In the genomic region with DNA sequence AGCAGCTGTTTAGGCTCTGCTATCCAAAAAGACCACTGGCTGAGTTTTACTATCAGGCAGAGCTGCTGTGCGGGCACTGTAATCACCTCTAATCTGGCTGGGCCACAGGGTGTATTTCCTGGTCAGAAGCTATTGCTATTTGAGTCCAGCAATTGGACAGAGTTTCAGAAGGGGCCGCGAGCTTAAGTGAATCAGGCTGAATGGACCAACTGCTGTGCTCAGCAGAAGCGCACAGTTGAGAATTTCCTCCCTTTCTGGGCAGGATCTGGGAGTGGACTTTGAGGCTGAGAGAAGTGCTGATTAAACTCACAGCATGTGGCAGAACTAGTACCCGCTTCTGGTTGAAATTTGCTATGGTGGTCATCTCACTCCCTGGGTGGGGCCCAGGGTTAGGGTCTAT, we compare ENCODE assay signal across 19 cellular contexts.
DNase-seq lines count a peak whose midpoint lies in the region; ATAC-seq and TF ChIP-seq lines count a peak whose summit lies in the region.
"Had no signal": no experiment of that assay in that cellular context is flagged by ENCODE, and none has a peak within 500 bp of the region (broad histone marks: within the 10 kb centered on the region; RNA-seq: fewer than 3 reads in every experiment).

No MANE protein-coding gene starts in this region.

- no peaks in the 10 kb centered on the region for H3K36me3 ChIP-seq in neural progenitor cell

- H3K14ac ChIP-seq in H9 (ENCODE audit: insufficient read depth, low read length), result no peak overlapping the region

- no peak overlapping the region for H3K27ac Mint-ChIP-seq in H9
- H3K27ac Mint-ChIP-seq in neural progenitor cell, result no peak overlapping the region
- H3K27ac Mint-ChIP-seq: CD14-positive monocyte; CD8-positive, alpha-beta T cell had no signal

- no peak for ATAC-seq in HG03139 (IDR thresholded peaks at IDR 0.05; ENCODE audit: unreplicated experiment)
- ATAC-seq: A549; CD8-positive, alpha-beta T cell had no signal

- no peak overlapping the region for H3K4me3 ChIP-seq in neural progenitor cell
- H3K4me3 ChIP-seq: A549 had no signal

- H3K9me3 ChIP-seq in H9 (ENCODE audit: control insufficient read depth, low read depth, low read length) (no peaks in the 10 kb centered on the region), neural progenitor cell (ENCODE audit: low read depth) (no peaks in the 10 kb centered on the region)
- H3K9me3 ChIP-seq: A549 had no signal

- H2BK5ac ChIP-seq in H9 (ENCODE audit: insufficient read length, low read length), result no peak overlapping the region

- no peak overlapping the region for H2AFZ ChIP-seq in H9 (ENCODE audit: low read length)
- H2AFZ ChIP-seq in neural progenitor cell (replicated peaks), result no peak overlapping the region

- H3K9me3 Mint-ChIP-seq in H9 (peaks cover 3 to 9% of the 10 kb centered on the region in 2 experiments), neural progenitor cell (peaks cover 48% of the 10 kb centered on the region)

- no peaks in the 10 kb centered on the region for H3K23me2 ChIP-seq in H9 (ENCODE audit: insufficient read length, low read depth, low read length, poor library complexity, severe bottlenecking)

- H2BK20ac ChIP-seq in H9 (ENCODE audit: low read depth, low read length, poor library complexity, severe bottlenecking), result no peak overlapping the region

- no peaks in the 10 kb centered on the region for H3K79me1 ChIP-seq in H9 (ENCODE audit: insufficient read depth, low read depth, low read length, poor library complexity, severe bottlenecking)

- no peak for DNase-seq in H9
- peak; percentile 60 for DNase-seq in ecto neural progenitor cell (ENCODE audit: low spot score)
- DNase-seq in neural progenitor cell (ENCODE audit: low spot score), result peak; percentile 75
- DNase-seq in NCI-H146 treated with DMSO at 0.1 percent for 48 hours (lab: John Stamatoyannopoulos, UW; ENCODE audit: unreplicated experiment), result no peak
- no peak for DNase-seq in SKM-1 treated with dmso at 0.1 percent for 144 hours (lab: John Stamatoyannopoulos, UW; ENCODE audit: unreplicated experiment)
- no peak for DNase-seq in NCI-H446 treated with DMSO at 0.1 percent for 48 hours (lab: John Stamatoyannopoulos, UW)
- DNase-seq: CD8-positive, alpha-beta T cell; COR-L47; DMS153; DMS79 treated with DMSO at 0.1 percent for 48 hours; EL; GDM1; IMR-90 had no signal

- H3K27me3 ChIP-seq in H9 (ENCODE audit: insufficient read depth, low read length), result no peaks in the 10 kb centered on the region
- H3K27me3 ChIP-seq in neural progenitor cell, result no peaks in the 10 kb centered on the region

- TF ChIP-seq CTCF in H9 (conservative IDR thresholded peaks at IDR 0.05) (no peak), neural progenitor cell (IDR thresholded peaks at IDR 0.05) (no peak)

- no peak overlapping the region for H2AK5ac ChIP-seq in H9 (ENCODE audit: insufficient read length, low read length)

- H3K4me1 ChIP-seq in H9 (ENCODE audit: insufficient read depth, low read length), result peaks cover 3% of the 10 kb centered on the region
- H3K4me1 ChIP-seq in neural progenitor cell, result peaks cover 12% of the 10 kb centered on the region
- H3K4me1 ChIP-seq: A549 had no signal

- no peak overlapping the region for H4K5ac ChIP-seq in H9 (ENCODE audit: insufficient read length, low read depth, low read length)

- H3K56ac ChIP-seq in H9 (ENCODE audit: insufficient read length, low read depth, low read length), result no peak overlapping the region

- no peak overlapping the region for H3K4ac ChIP-seq in H9 (ENCODE audit: low read depth, low read length)

- peaks cover 0 to 18% (median 0%) of the 10 kb centered on the region in 3 experiments; a peak in 2 of 7 replicates for H3K36me3 Mint-ChIP-seq in H9 (ENCODE audit: insufficient read depth in 1 of 3, low read depth in 3 of 3)
- peaks cover 8% of the 10 kb centered on the region for H3K36me3 Mint-ChIP-seq in neural progenitor cell
- H3K36me3 Mint-ChIP-seq: CD14-positive monocyte; CD8-positive, alpha-beta T cell had no signal

- peak overlapping the region; percentile 58 for H3K18ac ChIP-seq in H9 (ENCODE audit: insufficient read length, low read depth, low read length)

- H3K4me3 Mint-ChIP-seq in H9, result no peak overlapping the region
- no peak overlapping the region for H3K4me3 Mint-ChIP-seq in neural progenitor cell
- H3K4me3 Mint-ChIP-seq: CD14-positive monocyte; CD8-positive, alpha-beta T cell had no signal

- H3K9ac ChIP-seq in H9 (ENCODE audit: extremely low read depth, insufficient read length, low read length) (no peak overlapping the region), neural progenitor cell (no peak overlapping the region)
- H3K9ac ChIP-seq: KMS-11 had no signal

- no peak overlapping the region for H4K8ac ChIP-seq in H9 (replicated peaks; ENCODE audit: insufficient read length, low read depth, low read length)

- H4K91ac ChIP-seq in H9 (ENCODE audit: insufficient read length, low read depth, low read length), result no peak overlapping the region

- H4K20me1 ChIP-seq in H9 (ENCODE audit: control insufficient read depth, insufficient read depth, insufficient read length), result no peaks in the 10 kb centered on the region
- peaks cover 3% of the 10 kb centered on the region for H4K20me1 ChIP-seq in neural progenitor cell (ENCODE audit: low read depth)

- H3K27me3 Mint-ChIP-seq in H9 (ENCODE audit: low read depth), result no peaks in the 10 kb centered on the region
- peaks cover 3% of the 10 kb centered on the region for H3K27me3 Mint-ChIP-seq in neural progenitor cell (ENCODE audit: insufficient read depth, low read depth)

- H3K23ac ChIP-seq in H9 (ENCODE audit: insufficient read length, low read depth, low read length), result no peak overlapping the region

- TF ChIP-seq RAD21 in Ishikawa (IDR thresholded peaks at IDR 0.05; ENCODE audit: low read depth), result no peak

- H3K27ac ChIP-seq in H9 (ENCODE audit: insufficient read length, low read depth, low read length) (no peak overlapping the region), neural progenitor cell (no peak overlapping the region)
- H3K27ac ChIP-seq: A549, HL-60, KMS-11 had no signal

- H2BK15ac ChIP-seq in H9 (ENCODE audit: low read depth, low read length), result no peak overlapping the region

- H3K4me1 Mint-ChIP-seq in H9, result peaks cover 16% of the 10 kb centered on the region in 2 experiments
- peaks cover 10% of the 10 kb centered on the region for H3K4me1 Mint-ChIP-seq in neural progenitor cell

- TF ChIP-seq EP300 in Ishikawa (IDR thresholded peaks at IDR 0.05; ENCODE audit: borderline replicate concordance), result no peak

- WGBS in H9 (ENCODE audit: extremely low coverage, insufficient read length, low lambda C conversion rate), result no CpG with 5 or more reads among the region's 5 CpGs

- no peaks in the 10 kb centered on the region for H3K79me2 ChIP-seq in H9 (ENCODE audit: insufficient read depth, low read length)
- no peaks in the 10 kb centered on the region for H3K79me2 ChIP-seq in neural progenitor cell (ENCODE audit: low read depth)

- no peak overlapping the region for H2BK120ac ChIP-seq in H9 (ENCODE audit: low read depth, low read length, poor library complexity, severe bottlenecking)

- peaks cover 17% of the 10 kb centered on the region for H3F3A ChIP-seq in neural progenitor cell (ENCODE audit: low read depth)

- H2BK12ac ChIP-seq in H9 (ENCODE audit: insufficient read length, low read depth, low read length), result no peak overlapping the region

- no peak overlapping the region for H3K4me2 ChIP-seq in H9 (ENCODE audit: insufficient read depth, insufficient read length, low read length)
- H3K4me2 ChIP-seq in neural progenitor cell, result peak overlapping the region; percentile 22
- H3K4me2 ChIP-seq: A549, KMS-11 had no signal

- no peak overlapping the region for H3T11ph ChIP-seq in H9 (ENCODE audit: low read length)

TF ChIP-seq in Ishikawa, 13 proteins besides CTCF, POLR2A, EP300 and RAD21:
- TF ChIP-seq FOXM1 (IDR thresholded peaks at IDR 0.05; ENCODE audit: borderline replicate concordance, low read depth), result no peak
- TF ChIP-seq, protein P1, sequence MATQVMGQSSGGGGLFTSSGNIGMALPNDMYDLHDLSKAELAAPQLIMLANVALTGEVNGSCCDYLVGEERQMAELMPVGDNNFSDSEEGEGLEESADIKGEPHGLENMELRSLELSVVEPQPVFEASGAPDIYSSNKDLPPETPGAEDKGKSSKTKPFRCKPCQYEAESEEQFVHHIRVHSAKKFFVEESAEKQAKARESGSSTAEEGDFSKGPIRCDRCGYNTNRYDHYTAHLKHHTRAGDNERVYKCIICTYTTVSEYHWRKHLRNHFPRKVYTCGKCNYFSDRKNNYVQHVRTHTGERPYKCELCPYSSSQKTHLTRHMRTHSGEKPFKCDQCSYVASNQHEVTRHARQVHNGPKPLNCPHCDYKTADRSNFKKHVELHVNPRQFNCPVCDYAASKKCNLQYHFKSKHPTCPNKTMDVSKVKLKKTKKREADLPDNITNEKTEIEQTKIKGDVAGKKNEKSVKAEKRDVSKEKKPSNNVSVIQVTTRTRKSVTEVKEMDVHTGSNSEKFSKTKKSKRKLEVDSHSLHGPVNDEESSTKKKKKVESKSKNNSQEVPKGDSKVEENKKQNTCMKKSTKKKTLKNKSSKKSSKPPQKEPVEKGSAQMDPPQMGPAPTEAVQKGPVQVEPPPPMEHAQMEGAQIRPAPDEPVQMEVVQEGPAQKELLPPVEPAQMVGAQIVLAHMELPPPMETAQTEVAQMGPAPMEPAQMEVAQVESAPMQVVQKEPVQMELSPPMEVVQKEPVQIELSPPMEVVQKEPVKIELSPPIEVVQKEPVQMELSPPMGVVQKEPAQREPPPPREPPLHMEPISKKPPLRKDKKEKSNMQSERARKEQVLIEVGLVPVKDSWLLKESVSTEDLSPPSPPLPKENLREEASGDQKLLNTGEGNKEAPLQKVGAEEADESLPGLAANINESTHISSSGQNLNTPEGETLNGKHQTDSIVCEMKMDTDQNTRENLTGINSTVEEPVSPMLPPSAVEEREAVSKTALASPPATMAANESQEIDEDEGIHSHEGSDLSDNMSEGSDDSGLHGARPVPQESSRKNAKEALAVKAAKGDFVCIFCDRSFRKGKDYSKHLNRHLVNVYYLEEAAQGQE (IDR thresholded peaks at IDR 0.05; ENCODE audit: low read depth), result peak; percentile 28; the same call in 1 of the 2 replicates

Comparison
In these comparisons a context has a peak if more than half of its experiments do, and no peak if none do; other contexts are left out.
1. DNase-seq: peak in ecto neural progenitor cell (single experiment) and neural progenitor cell (single experiment); none in H9 (single experiment), NCI-H146 treated with DMSO at 0.1 percent for 48 hours (single experiment), SKM-1 treated with dmso at 0.1 percent for 144 hours (single experiment) and NCI-H446 treated with DMSO at 0.1 percent for 48 hours (single experiment).